Comparison of ENCODE assay signal across 1 cellular context in genomic region chr5:148374693-148375360, GRCh38.
TF ChIP-seq lines count a peak whose summit lies in the region.

No MANE protein-coding gene starts in this region.

TF ChIP-seq in K562, 482 proteins besides CTCF, POLR2A, EP300 and RAD21:
- TF ChIP-seq, protein P1, sequence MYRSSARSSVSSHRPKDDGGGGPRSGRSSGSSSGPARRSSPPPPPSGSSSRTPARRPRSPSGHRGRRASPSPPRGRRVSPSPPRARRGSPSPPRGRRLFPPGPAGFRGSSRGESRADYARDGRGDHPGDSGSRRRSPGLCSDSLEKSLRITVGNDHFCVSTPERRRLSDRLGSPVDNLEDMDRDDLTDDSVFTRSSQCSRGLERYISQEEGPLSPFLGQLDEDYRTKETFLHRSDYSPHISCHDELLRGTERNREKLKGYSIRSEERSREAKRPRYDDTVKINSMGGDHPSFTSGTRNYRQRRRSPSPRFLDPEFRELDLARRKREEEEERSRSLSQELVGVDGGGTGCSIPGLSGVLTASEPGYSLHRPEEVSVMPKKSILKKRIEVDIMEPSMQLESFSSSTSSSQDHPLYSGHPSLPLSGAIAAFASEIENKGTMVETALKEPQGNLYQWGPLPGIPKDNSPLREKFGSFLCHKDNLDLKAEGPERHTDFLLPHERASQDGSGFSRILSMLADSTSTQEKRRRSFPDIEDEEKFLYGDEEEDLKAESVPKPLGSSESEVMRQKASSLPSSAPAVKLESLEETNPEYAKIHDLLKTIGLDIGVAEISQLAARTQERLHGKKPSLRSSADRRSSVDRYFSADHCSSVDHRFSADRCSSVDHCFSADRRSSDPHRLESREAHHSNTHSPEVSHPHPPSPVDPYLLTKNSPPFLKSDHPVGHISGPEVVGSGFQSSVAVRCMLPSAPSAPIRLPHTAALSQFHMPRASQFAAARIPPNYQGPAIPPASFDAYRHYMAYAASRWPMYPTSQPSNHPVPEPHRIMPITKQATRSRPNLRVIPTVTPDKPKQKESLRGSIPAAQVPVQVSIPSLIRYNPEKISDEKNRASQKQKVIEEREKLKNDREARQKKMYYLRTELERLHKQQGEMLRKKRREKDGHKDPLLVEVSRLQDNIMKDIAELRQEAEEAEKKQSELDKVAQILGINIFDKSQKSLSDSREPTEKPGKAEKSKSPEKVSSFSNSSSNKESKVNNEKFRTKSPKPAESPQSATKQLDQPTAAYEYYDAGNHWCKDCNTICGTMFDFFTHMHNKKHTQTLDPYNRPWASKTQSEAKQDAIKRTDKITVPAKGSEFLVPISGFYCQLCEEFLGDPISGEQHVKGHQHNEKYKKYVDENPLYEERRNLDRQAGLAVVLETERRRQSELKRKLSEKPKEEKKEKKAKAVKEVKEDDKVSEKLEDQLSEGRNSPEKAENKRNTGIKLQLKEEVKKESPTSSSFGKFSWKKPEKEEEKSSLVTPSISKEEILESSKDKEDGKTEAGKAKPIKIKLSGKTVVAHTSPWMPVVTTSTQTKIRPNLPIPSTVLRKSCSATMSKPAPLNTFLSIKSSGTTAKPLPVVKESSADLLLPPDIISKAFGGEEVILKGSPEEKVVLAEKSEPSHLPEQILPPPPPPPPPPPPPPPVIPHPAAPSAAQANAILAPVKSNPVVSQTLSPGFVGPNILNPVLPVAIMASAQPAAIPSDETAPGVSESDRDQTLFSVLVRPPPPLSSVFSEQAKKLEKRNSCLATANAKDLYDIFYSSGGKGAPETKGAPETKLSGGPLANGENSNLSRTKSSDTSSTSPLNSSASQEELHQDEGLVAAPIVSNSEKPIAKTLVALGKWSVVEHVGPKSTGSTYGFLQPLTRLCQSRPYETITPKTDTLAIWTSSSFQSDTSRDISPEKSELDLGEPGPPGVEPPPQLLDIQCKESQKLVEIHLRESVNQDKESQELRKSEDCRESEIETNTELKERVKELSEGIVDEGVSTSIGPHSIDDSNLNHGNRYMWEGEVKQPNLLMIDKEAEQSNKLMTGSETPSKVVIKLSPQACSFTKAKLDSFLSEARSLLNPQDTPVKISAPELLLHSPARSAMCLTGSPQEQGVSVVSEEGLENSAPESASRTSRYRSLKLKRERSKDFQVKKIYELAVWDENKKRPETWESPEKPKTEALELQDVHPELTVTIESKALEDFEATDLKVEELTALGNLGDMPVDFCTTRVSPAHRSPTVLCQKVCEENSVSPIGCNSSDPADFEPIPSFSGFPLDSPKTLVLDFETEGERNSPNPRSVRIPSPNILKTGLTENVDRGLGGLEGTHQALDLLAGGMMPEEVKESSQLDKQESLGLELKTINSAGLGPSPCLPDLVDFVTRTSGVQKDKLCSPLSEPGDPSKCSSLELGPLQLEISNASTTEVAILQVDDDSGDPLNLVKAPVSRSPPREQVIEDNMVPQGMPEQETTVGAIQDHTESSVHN (IDR thresholded peaks at IDR 0.05; ENCODE audit: borderline replicate concordance in 1 of 2, low read depth in 1 of 2): no peak
- no peak for TF ChIP-seq SNIP1 (IDR thresholded peaks at IDR 0.05; ENCODE audit: low read depth)
- TF ChIP-seq NR2C1 (IDR thresholded peaks at IDR 0.05): no peak
- no peak for TF ChIP-seq NR2C1 (tag; IDR thresholded peaks at IDR 0.05)
- TF ChIP-seq, protein P2, sequence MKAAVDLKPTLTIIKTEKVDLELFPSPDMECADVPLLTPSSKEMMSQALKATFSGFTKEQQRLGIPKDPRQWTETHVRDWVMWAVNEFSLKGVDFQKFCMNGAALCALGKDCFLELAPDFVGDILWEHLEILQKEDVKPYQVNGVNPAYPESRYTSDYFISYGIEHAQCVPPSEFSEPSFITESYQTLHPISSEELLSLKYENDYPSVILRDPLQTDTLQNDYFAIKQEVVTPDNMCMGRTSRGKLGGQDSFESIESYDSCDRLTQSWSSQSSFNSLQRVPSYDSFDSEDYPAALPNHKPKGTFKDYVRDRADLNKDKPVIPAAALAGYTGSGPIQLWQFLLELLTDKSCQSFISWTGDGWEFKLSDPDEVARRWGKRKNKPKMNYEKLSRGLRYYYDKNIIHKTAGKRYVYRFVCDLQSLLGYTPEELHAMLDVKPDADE (conservative IDR thresholded peaks at IDR 0.05; ENCODE audit: control insufficient read depth, low read depth, low read length): no peak
- no peak for TF ChIP-seq XRCC5 (IDR thresholded peaks at IDR 0.05; ENCODE audit: low read depth, low read length)
- peak; percentile 57 for TF ChIP-seq ZFP36 (IDR thresholded peaks at IDR 0.05; ENCODE audit: low read depth, low read length, partially characterized antibody)
- no peak for TF ChIP-seq ZNF124 (CRISPR knock-in tag; IDR thresholded peaks at IDR 0.05)
- no peak for TF ChIP-seq HMBOX1 (IDR thresholded peaks at IDR 0.05)
- no peak for TF ChIP-seq SMAD2 (IDR thresholded peaks at IDR 0.05; ENCODE audit: low read depth, low read length)
- TF ChIP-seq CEBPB (tag; IDR thresholded peaks at IDR 0.05): peak; percentile 56; the same call in 1 of the 2 replicates
- no peak for TF ChIP-seq ZHX1 (conservative IDR thresholded peaks at IDR 0.05; ENCODE audit: low read length)
- no peak for TF ChIP-seq NONO (IDR thresholded peaks at IDR 0.05; ENCODE audit: low read depth in 2 of 2, low read length in 1 of 2)
- no peak for TF ChIP-seq TFAP4 (CRISPR knock-in tag; IDR thresholded peaks at IDR 0.05; ENCODE audit: borderline replicate concordance)
- TF ChIP-seq KLF13 (tag; IDR thresholded peaks at IDR 0.05; ENCODE audit: borderline replicate concordance, low read depth): no peak
- TF ChIP-seq NCOA4 (IDR thresholded peaks at IDR 0.05; ENCODE audit: partially characterized antibody): no peak
- no peak for TF ChIP-seq HDAC1 (IDR thresholded peaks at IDR 0.05)
- TF ChIP-seq ZNF57 (CRISPR knock-in tag; IDR thresholded peaks at IDR 0.05): no peak
- TF ChIP-seq, protein P3, sequence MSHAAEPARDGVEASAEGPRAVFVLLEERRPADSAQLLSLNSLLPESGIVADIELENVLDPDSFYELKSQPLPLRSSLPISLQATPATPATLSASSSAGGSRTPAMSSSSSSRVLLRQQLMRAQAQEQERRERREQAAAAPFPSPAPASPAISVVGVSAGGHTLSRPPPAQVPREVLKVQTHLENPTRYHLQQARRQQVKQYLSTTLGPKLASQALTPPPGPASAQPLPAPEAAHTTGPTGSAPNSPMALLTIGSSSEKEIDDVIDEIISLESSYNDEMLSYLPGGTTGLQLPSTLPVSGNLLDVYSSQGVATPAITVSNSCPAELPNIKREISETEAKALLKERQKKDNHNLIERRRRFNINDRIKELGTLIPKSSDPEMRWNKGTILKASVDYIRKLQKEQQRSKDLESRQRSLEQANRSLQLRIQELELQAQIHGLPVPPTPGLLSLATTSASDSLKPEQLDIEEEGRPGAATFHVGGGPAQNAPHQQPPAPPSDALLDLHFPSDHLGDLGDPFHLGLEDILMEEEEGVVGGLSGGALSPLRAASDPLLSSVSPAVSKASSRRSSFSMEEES (CRISPR knock-in tag; IDR thresholded peaks at IDR 0.05): peak; percentile 88
- 0 out of 2 replicates have a peak, but pooled peaks have one; percentile 6 for TF ChIP-seq ARID2 (IDR thresholded peaks at IDR 0.05)
- peak; percentile 57 for TF ChIP-seq SMC3 (conservative IDR thresholded peaks at IDR 0.05; ENCODE audit: insufficient read depth, low read depth, low read length)
- TF ChIP-seq ETV1 (tag; conservative IDR thresholded peaks at IDR 0.05; ENCODE audit: low read depth): no peak
- TF ChIP-seq RAD51 (IDR thresholded peaks at IDR 0.05; ENCODE audit: borderline replicate concordance, low read depth): peak; percentile 39; the same call in 1 of the 2 replicates
- TF ChIP-seq, protein P4, sequence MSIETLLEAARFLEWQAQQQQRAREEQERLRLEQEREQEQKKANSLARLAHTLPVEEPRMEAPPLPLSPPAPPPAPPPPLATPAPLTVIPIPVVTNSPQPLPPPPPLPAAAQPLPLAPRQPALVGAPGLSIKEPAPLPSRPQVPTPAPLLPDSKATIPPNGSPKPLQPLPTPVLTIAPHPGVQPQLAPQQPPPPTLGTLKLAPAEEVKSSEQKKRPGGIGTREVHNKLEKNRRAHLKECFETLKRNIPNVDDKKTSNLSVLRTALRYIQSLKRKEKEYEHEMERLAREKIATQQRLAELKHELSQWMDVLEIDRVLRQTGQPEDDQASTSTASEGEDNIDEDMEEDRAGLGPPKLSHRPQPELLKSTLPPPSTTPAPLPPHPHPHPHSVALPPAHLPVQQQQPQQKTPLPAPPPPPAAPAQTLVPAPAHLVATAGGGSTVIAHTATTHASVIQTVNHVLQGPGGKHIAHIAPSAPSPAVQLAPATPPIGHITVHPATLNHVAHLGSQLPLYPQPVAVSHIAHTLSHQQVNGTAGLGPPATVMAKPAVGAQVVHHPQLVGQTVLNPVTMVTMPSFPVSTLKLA (conservative IDR thresholded peaks at IDR 0.05): no peak
- TF ChIP-seq TEAD2 (tag; IDR thresholded peaks at IDR 0.05): 0 out of 2 replicates have a peak, but pooled peaks have one; percentile 15
- no peak for TF ChIP-seq CHD4 (IDR thresholded peaks at IDR 0.05; ENCODE audit: insufficient read depth, insufficient replicate concordance, low read depth, low read length, poor library complexity, severe bottlenecking)
